Comparison of ENCODE assay signal across 1 cellular context in the genomic region with DNA sequence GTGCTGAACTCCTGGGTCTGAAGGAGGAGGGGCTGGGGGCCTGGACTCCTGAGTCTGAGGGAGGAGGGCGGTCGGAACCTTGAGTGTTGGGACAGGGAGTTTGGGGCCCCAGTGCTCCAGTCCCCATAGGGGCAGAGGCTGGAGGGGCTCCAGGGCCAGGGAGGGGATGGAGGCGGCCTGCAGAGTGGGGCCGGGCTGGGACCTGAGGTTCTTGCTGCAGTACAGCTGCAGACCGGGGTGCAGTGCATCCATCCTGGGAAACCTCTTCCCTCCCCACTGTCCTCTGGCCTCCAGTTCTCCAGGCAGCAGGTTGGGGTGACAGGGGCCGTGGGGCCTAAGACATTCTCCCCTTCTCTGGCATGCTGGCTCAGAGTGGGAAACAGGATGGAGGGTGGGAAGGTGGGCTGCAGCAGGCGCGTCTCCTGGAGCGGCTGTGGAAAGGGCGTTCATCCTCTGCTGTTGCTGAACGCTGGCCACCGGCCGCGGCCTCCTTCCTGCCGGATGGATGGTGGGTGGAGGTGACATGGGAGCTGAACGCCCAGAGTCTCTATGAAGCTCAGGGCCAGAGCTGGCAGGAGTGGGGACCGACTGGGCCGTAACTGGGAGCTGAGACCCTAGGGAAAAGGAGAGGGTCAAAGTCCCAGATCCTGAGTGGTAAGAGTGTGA.
TF ChIP-seq lines count a peak whose summit lies in the region.

No MANE protein-coding gene starts in this region.

TF ChIP-seq in IMR-90, 13 proteins besides CTCF, POLR2A, EP300 and RAD21:
- TF ChIP-seq RCOR1 (IDR thresholded peaks at IDR 0.05; ENCODE audit: insufficient replicate concordance, low read length) (no peak), BHLHE40 (IDR thresholded peaks at IDR 0.05; ENCODE audit: low read depth, low read length) (no peak), RFX5 (IDR thresholded peaks at IDR 0.05; ENCODE audit: low read depth, low read length) (no peak), MAZ (IDR thresholded peaks at IDR 0.05; ENCODE audit: borderline replicate concordance, low read depth, low read length) (no peak), NFE2L2 (IDR thresholded peaks at IDR 0.05; ENCODE audit: low read depth, low read length) (no peak), SMC3 (IDR thresholded peaks at IDR 0.05; ENCODE audit: low read depth, low read length) (no peak), CEBPB (IDR thresholded peaks at IDR 0.05; ENCODE audit: low read depth, low read length) (no peak), MXI1 (IDR thresholded peaks at IDR 0.05; ENCODE audit: borderline replicate concordance, low read depth, low read length) (no peak), MAFK (IDR thresholded peaks at IDR 0.05; ENCODE audit: low read depth, low read length) (no peak), FOS (IDR thresholded peaks at IDR 0.05; ENCODE audit: low read depth, low read length) (no peak), CHD1 (IDR thresholded peaks at IDR 0.05; ENCODE audit: low read depth, low read length) (no peak)
- TF ChIP-seq, protein P1, sequence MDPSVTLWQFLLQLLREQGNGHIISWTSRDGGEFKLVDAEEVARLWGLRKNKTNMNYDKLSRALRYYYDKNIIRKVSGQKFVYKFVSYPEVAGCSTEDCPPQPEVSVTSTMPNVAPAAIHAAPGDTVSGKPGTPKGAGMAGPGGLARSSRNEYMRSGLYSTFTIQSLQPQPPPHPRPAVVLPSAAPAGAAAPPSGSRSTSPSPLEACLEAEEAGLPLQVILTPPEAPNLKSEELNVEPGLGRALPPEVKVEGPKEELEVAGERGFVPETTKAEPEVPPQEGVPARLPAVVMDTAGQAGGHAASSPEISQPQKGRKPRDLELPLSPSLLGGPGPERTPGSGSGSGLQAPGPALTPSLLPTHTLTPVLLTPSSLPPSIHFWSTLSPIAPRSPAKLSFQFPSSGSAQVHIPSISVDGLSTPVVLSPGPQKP (IDR thresholded peaks at IDR 0.05; ENCODE audit: borderline replicate concordance, low read depth, low read length) = no peak
- TF ChIP-seq, protein P2, sequence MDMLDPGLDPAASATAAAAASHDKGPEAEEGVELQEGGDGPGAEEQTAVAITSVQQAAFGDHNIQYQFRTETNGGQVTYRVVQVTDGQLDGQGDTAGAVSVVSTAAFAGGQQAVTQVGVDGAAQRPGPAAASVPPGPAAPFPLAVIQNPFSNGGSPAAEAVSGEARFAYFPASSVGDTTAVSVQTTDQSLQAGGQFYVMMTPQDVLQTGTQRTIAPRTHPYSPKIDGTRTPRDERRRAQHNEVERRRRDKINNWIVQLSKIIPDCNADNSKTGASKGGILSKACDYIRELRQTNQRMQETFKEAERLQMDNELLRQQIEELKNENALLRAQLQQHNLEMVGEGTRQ (IDR thresholded peaks at IDR 0.05; ENCODE audit: low read depth, low read length) = no peak
